ENCODE assay signal across 7 cellular contexts in genomic region chr6:26459023-26459810, GRCh38. TPM values are rescaled to one million over a fixed set of nuclear protein-coding genes. Genes with fewer than 3 reads are reported as not detected.
DNase-seq lines count a peak whose midpoint lies in the region; ATAC-seq and TF ChIP-seq lines count a peak whose summit lies in the region.
"Had no signal": no experiment of that assay in that cellular context is flagged by ENCODE, and none has a peak within 500 bp of the region (broad histone marks: within the 10 kb centered on the region; RNA-seq: fewer than 3 reads in every experiment).

No MANE protein-coding gene starts in this region.

- H3K27me3 ChIP-seq in CD4-positive, alpha-beta memory T cell (ENCODE audit: insufficient read depth, low read length) = no peaks in the 10 kb centered on the region
- no peaks in the 10 kb centered on the region for H3K27me3 ChIP-seq in muscle layer of duodenum (ENCODE audit: low read depth, low read length)
- H3K27me3 ChIP-seq in testis = no peaks in the 10 kb centered on the region
- H3K27me3 ChIP-seq: thyroid gland had no signal

- TF ChIP-seq POLR2A in testis (IDR thresholded peaks at IDR 0.05) = no peak

- no peak overlapping the region for H3K27ac ChIP-seq in CD4-positive, alpha-beta memory T cell (ENCODE audit: low read depth, low read length)
- H3K27ac ChIP-seq in muscle layer of duodenum (ENCODE audit: low read length) (no peak overlapping the region), testis (no peak overlapping the region)

- H3K36me3 ChIP-seq in CD4-positive, alpha-beta memory T cell (ENCODE audit: insufficient read depth, low read length) = peaks cover 41% of the 10 kb centered on the region
- H3K36me3 ChIP-seq in muscle layer of duodenum (ENCODE audit: control insufficient read depth in 1 of 2, insufficient read depth in 2 of 2, low read length in 2 of 2) (peaks cover 24 to 32% of the 10 kb centered on the region in 2 donors), testis (ENCODE audit: low read depth, missing control alignments) (no peaks in the 10 kb centered on the region)

- H3K9me3 Mint-ChIP-seq in CD4-positive, alpha-beta memory T cell = no peaks in the 10 kb centered on the region
- H3K9me3 Mint-ChIP-seq in activated CD8-positive, alpha-beta T cell treated with anti-CD3 and anti-CD28 coated beads for 36 hours = no peaks in the 10 kb centered on the region

- peak overlapping the region; percentile 77 to 97 (median 84) for H3K4me3 Mint-ChIP-seq in CD4-positive, alpha-beta memory T cell
- H3K4me3 Mint-ChIP-seq in activated CD8-positive, alpha-beta T cell treated with anti-CD3 and anti-CD28 coated beads for 36 hours = peak overlapping the region; percentile 50

- POLR2A ChIA-PET in CD4-positive, alpha-beta memory T cell (lab: Charles Lee; ENCODE audit: partially characterized antibody) = interaction anchor here (1.8 to 2.6 kb wide), 3 partner anchors 14 to 76 kb away, joined by 3 to 19 read pairs (median 6); partner anchors contain the start of gene BTN2A2
- POLR2A ChIA-PET in activated CD8-positive, alpha-beta T cell treated with anti-CD3 and anti-CD28 coated beads for 36 hours (lab: Charles Lee) = interaction anchor here (0.6 kb wide), 1 partner anchor 45 kb away, joined by 3 read pairs; no protein-coding TSS in a partner anchor

- intact Hi-C loops in CD4-positive, alpha-beta memory T cell (cut with micrococcal nuclease) = loop anchor here (5.0 kb wide), 1 partner anchor 92 kb away; the partner anchor contains the start of gene BTN3A2
- intact Hi-C loops in activated CD8-positive, alpha-beta T cell treated with anti-CD3 and anti-CD28 coated beads for 36 hours (cut with micrococcal nuclease) = no loop called here
- intact Hi-C loops in testis (cut with DNase I; ENCODE audit: low total_unique reads) = no loop called here

- peaks cover 49 to 81% (median 67%) of the 10 kb centered on the region in 4 donors for H3K4me1 Mint-ChIP-seq in CD4-positive, alpha-beta memory T cell
- peaks cover 58% of the 10 kb centered on the region for H3K4me1 Mint-ChIP-seq in activated CD8-positive, alpha-beta T cell treated with anti-CD3 and anti-CD28 coated beads for 36 hours (ENCODE audit: low read depth)

- 82 to 89% methylated on average over 16 of the region's 16 CpGs for WGBS in testis, 2 donors

- peaks cover 53% of the 10 kb centered on the region for H3K4me1 ChIP-seq in CD4-positive, alpha-beta memory T cell (ENCODE audit: insufficient read depth, low read length)
- H3K4me1 ChIP-seq in muscle layer of duodenum (ENCODE audit: control insufficient read depth in 1 of 2, insufficient read depth in 2 of 2, low read length in 2 of 2) (peaks cover 13 to 30% of the 10 kb centered on the region in 2 donors), testis (peaks cover 28% of the 10 kb centered on the region)

- H3K27ac Mint-ChIP-seq in CD4-positive, alpha-beta memory T cell = peak overlapping the region; percentile 26 to 93 (median 71)
- H3K27ac Mint-ChIP-seq in activated CD8-positive, alpha-beta T cell treated with anti-CD3 and anti-CD28 coated beads for 36 hours = peak overlapping the region; percentile 52

- no peaks in the 10 kb centered on the region for H3K27me3 Mint-ChIP-seq in CD4-positive, alpha-beta memory T cell
- H3K27me3 Mint-ChIP-seq in activated CD8-positive, alpha-beta T cell treated with anti-CD3 and anti-CD28 coated beads for 36 hours = no peaks in the 10 kb centered on the region

- H3K9me3 ChIP-seq in CD4-positive, alpha-beta memory T cell (ENCODE audit: control insufficient read depth in 1 of 2, low read length in 2 of 2) = no peaks in the 10 kb centered on the region
- H3K9me3 ChIP-seq in muscle layer of duodenum (ENCODE audit: control insufficient read depth in 1 of 2, low read length in 2 of 2) = no peaks in the 10 kb centered on the region
- no peaks in the 10 kb centered on the region for H3K9me3 ChIP-seq in testis
- H3K9me3 ChIP-seq: thyroid gland had no signal

- CTCF ChIA-PET in CD4-positive, alpha-beta memory T cell (lab: Charles Lee; ENCODE audit: partially characterized antibody) = no interaction called here
- CTCF ChIA-PET in activated CD8-positive, alpha-beta T cell treated with anti-CD3 and anti-CD28 coated beads for 36 hours (lab: Charles Lee) = no interaction called here

- no peak for TF ChIP-seq CTCF in activated CD8-positive, alpha-beta T cell treated with anti-CD3 and anti-CD28 coated beads for 36 hours (IDR thresholded peaks at IDR 0.05)
- TF ChIP-seq CTCF in testis (IDR thresholded peaks at IDR 0.05) = no peak

- H3K4me3 ChIP-seq in CD4-positive, alpha-beta memory T cell (ENCODE audit: low read length in 2 of 2) = peak overlapping the region in 1 of 2 donors; percentile 16
- peak overlapping the region; percentile 43 to 91 for H3K4me3 ChIP-seq in muscle layer of duodenum (ENCODE audit: low read depth in 1 of 2, low read length in 2 of 2)
- H3K4me3 ChIP-seq in testis = no peak overlapping the region

- ATAC-seq in activated CD8-positive, alpha-beta T cell treated with anti-CD3 and anti-CD28 coated beads for 36 hours = no peak
- ATAC-seq in HG03039 (IDR thresholded peaks at IDR 0.05; ENCODE audit: unreplicated experiment) (no peak), HG03159 (IDR thresholded peaks at IDR 0.05; ENCODE audit: unreplicated experiment) (no peak)

- H3K36me3 Mint-ChIP-seq in CD4-positive, alpha-beta memory T cell = peaks cover 54 to 72% of the 10 kb centered on the region in 2 donors
- H3K36me3 Mint-ChIP-seq in activated CD8-positive, alpha-beta T cell treated with anti-CD3 and anti-CD28 coated beads for 36 hours (ENCODE audit: low read depth) = peaks cover 53% of the 10 kb centered on the region

- DNase-seq in CD4-positive, alpha-beta memory T cell = no peak
- no peak for DNase-seq in activated CD8-positive, alpha-beta T cell treated with anti-CD3 and anti-CD28 coated beads for 36 hours
- no peak for DNase-seq in testis

RNA-seq across cellular contexts. Expression of gene BTN2A1, which starts 1.5 kb away (rescaled TPM):
- total RNA-seq in CD4-positive, alpha-beta memory T cell = 10 to 100 TPM; 57.0 to 62.8 TPM
- polyA plus RNA-seq in CD4-positive, alpha-beta memory T cell = 10 to 100 TPM; 10.9 to 15.9 TPM
- 10 to 100 TPM; 14.2 to 16.2 TPM for total RNA-seq in activated CD8-positive, alpha-beta T cell treated with anti-CD3 and anti-CD28 coated beads for 36 hours
- total RNA-seq in testis = 10 to 100 TPM; 26.0 to 27.6 TPM
- polyA plus RNA-seq in testis (ENCODE audit: insufficient read depth, low read depth, low replicate concordance) = 27.9 TPM

RNA-seq across cellular contexts. Expression of gene BTN3A3, which starts 18.9 kb away (rescaled TPM):
- 100 to 1,000 TPM; 211 to 215 TPM for total RNA-seq in CD4-positive, alpha-beta memory T cell
- polyA plus RNA-seq in CD4-positive, alpha-beta memory T cell = 10 to 100 TPM; 72.7 to 72.9 TPM
- 10 to 100 TPM; 42.2 to 50.6 TPM for total RNA-seq in activated CD8-positive, alpha-beta T cell treated with anti-CD3 and anti-CD28 coated beads for 36 hours
- total RNA-seq in testis = 1 to 10 TPM; 7.3 to 7.6 TPM
- 15.2 TPM for polyA plus RNA-seq in testis (ENCODE audit: insufficient read depth, low read depth, low replicate concordance)

RNA-seq across cellular contexts. Expression of gene BTN1A1, which starts 40.9 kb away (rescaled TPM):
- total RNA-seq in CD4-positive, alpha-beta memory T cell = not detected
- under 1 TPM in 1 of 2 donors, not detected in 1; 0.08 TPM for polyA plus RNA-seq in CD4-positive, alpha-beta memory T cell
- under 1 TPM in 1 of 2 experiments, not detected in 1; 0.11 TPM for total RNA-seq in activated CD8-positive, alpha-beta T cell treated with anti-CD3 and anti-CD28 coated beads for 36 hours
- total RNA-seq in testis = under 1 TPM; 0.31 TPM
- 0.30 TPM for polyA plus RNA-seq in testis (ENCODE audit: insufficient read depth, low read depth, low replicate concordance)
- total RNA-seq: thyroid gland had no signal

RNA-seq across cellular contexts. Expression of gene BTN3A1, which starts 57.1 kb away (rescaled TPM):
- 100 to 1,000 TPM; 255 to 262 TPM for total RNA-seq in CD4-positive, alpha-beta memory T cell
- 10 to 100 TPM; 50.4 to 68.0 TPM for polyA plus RNA-seq in CD4-positive, alpha-beta memory T cell
- total RNA-seq in activated CD8-positive, alpha-beta T cell treated with anti-CD3 and anti-CD28 coated beads for 36 hours = 10 to 100 TPM; 32.7 to 34.0 TPM
- 10 to 100 TPM; 10.6 to 14.7 TPM for total RNA-seq in testis
- 15.9 TPM for polyA plus RNA-seq in testis (ENCODE audit: insufficient read depth, low read depth, low replicate concordance)

Comparison
In these comparisons a context has a peak if more than half of its experiments do, and no peak if none do; other contexts are left out.
1. H3K4me3 ChIP-seq: peak in muscle layer of duodenum (2 of 2); none in testis (0 of 2).
2. RNA of gene BTN3A3, which starts 18.9 kb away (total RNA-seq): 211 to 215 TPM in CD4-positive, alpha-beta memory T cell and 42.2 to 50.6 TPM in activated CD8-positive, alpha-beta T cell treated with anti-CD3 and anti-CD28 coated beads for 36 hours; 7.3 to 7.6 TPM in testis; every median in the first group is over 4 times any median in the second.